ENCODE assay signal across 1 cellular context in the genomic region with DNA sequence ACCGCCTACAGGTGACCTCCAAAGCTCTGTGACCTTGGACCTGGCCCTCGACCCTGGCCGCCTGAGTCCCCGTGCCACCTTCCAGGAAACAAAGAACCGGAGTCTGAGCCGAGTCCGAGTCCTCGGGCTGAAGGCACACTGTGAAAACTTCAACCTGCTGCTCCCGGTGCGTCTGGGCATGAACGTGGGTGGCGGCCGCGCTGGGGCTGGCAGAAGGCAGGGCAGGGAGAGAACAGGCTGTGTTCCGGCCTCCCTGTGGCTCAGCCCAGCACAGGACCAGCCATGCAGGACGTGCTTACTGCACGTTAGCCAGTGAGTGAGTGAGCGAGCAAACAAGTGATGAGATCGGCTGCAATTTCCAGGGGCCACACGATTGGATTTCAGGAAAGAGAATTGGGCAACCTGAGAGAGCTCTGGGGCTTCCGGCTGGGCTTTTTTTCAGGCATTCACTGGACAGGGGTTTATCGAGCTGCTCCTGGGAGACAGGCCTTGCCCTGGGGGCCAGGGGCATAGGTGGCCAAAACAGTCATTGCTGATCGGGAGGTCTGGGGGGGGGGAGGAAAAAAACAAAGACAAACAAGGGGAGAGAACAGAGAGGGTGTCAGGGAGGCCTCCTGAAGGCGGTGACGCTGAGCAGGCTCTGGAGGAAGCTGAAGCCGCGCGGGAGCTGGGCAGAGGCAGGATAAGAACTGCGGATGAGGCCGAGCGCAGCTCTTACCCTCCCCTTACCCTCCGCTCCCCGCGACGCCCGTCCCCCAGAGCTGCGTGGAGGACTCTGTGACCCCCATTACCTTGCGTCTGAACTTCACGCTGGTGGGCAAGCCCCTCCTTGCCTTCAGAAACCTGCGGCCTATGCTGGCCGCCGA.
TF ChIP-seq lines count a peak whose summit lies in the region.

No MANE protein-coding gene starts in this region.

TF ChIP-seq in HepG2, 621 proteins besides CTCF, POLR2A, EP300 and RAD21 (continued from another document and continues in another):
- TF ChIP-seq, protein P1, sequence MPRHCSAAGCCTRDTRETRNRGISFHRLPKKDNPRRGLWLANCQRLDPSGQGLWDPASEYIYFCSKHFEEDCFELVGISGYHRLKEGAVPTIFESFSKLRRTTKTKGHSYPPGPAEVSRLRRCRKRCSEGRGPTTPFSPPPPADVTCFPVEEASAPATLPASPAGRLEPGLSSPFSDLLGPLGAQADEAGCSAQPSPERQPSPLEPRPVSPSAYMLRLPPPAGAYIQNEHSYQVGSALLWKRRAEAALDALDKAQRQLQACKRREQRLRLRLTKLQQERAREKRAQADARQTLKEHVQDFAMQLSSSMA (CRISPR knock-in tag; IDR thresholded peaks at IDR 0.05): no peak
- no peak for TF ChIP-seq ZNF83 (CRISPR knock-in tag; IDR thresholded peaks at IDR 0.05; ENCODE audit: borderline replicate concordance)
- TF ChIP-seq, protein P2, sequence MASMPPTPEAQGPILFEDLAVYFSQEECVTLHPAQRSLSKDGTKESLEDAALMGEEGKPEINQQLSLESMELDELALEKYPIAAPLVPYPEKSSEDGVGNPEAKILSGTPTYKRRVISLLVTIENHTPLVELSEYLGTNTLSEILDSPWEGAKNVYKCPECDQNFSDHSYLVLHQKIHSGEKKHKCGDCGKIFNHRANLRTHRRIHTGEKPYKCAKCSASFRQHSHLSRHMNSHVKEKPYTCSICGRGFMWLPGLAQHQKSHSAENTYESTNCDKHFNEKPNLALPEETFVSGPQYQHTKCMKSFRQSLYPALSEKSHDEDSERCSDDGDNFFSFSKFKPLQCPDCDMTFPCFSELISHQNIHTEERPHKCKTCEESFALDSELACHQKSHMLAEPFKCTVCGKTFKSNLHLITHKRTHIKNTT (CRISPR knock-in tag; IDR thresholded peaks at IDR 0.05): no peak
- no peak for TF ChIP-seq NR1H2 (CRISPR knock-in tag; IDR thresholded peaks at IDR 0.05; ENCODE audit: borderline replicate concordance, low read depth)
- no peak for TF ChIP-seq SP140L (CRISPR knock-in tag; IDR thresholded peaks at IDR 0.05; ENCODE audit: borderline replicate concordance)
- TF ChIP-seq REST (IDR thresholded peaks at IDR 0.05; ENCODE audit: borderline replicate concordance in 1 of 2, low read depth in 1 of 2, low read length in 2 of 2): no peak
- no peak for TF ChIP-seq NCOA2 (CRISPR knock-in tag; IDR thresholded peaks at IDR 0.05)
- TF ChIP-seq SIX4 (CRISPR knock-in tag; IDR thresholded peaks at IDR 0.05): no peak
- TF ChIP-seq RORA (CRISPR knock-in tag; IDR thresholded peaks at IDR 0.05): no peak
- TF ChIP-seq, protein P3, sequence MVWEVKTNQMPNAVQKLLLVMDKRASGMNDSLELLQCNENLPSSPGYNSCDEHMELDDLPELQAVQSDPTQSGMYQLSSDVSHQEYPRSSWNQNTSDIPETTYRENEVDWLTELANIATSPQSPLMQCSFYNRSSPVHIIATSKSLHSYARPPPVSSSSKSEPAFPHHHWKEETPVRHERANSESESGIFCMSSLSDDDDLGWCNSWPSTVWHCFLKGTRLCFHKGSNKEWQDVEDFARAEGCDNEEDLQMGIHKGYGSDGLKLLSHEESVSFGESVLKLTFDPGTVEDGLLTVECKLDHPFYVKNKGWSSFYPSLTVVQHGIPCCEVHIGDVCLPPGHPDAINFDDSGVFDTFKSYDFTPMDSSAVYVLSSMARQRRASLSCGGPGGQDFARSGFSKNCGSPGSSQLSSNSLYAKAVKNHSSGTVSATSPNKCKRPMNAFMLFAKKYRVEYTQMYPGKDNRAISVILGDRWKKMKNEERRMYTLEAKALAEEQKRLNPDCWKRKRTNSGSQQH (CRISPR knock-in tag; IDR thresholded peaks at IDR 0.05; ENCODE audit: low read depth): no peak
- no peak for TF ChIP-seq ZC3H4 (CRISPR knock-in tag; IDR thresholded peaks at IDR 0.05; ENCODE audit: borderline replicate concordance)
- TF ChIP-seq ZNF331 (CRISPR knock-in tag; IDR thresholded peaks at IDR 0.05): peak; percentile 11; the same call in 1 of the 2 replicates
- no peak for TF ChIP-seq ZBTB3 (CRISPR knock-in tag; IDR thresholded peaks at IDR 0.05; ENCODE audit: borderline replicate concordance, low read depth)
- no peak for TF ChIP-seq GPBP1L1 (CRISPR knock-in tag; IDR thresholded peaks at IDR 0.05)
- no peak for TF ChIP-seq ZNF704 (CRISPR knock-in tag; IDR thresholded peaks at IDR 0.05; ENCODE audit: borderline replicate concordance)
- TF ChIP-seq, protein P4, sequence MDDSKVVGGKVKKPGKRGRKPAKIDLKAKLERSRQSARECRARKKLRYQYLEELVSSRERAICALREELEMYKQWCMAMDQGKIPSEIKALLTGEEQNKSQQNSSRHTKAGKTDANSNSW (CRISPR knock-in tag; IDR thresholded peaks at IDR 0.05; ENCODE audit: borderline replicate concordance): no peak
- no peak for TF ChIP-seq TOPORS (CRISPR knock-in tag; IDR thresholded peaks at IDR 0.05)
- peak; percentile 64; the same call in 1 of the 2 replicates for TF ChIP-seq ETV5 (CRISPR knock-in tag; IDR thresholded peaks at IDR 0.05; ENCODE audit: borderline replicate concordance)
- TF ChIP-seq NFIC (IDR thresholded peaks at IDR 0.05; ENCODE audit: low read length): no peak
- peak; percentile 23; the same call in 1 of the 2 replicates for TF ChIP-seq THRA (CRISPR knock-in tag; IDR thresholded peaks at IDR 0.05; ENCODE audit: borderline replicate concordance)
- TF ChIP-seq ZNF598 (CRISPR knock-in tag; IDR thresholded peaks at IDR 0.05; ENCODE audit: borderline replicate concordance): no peak
- TF ChIP-seq, protein P5, sequence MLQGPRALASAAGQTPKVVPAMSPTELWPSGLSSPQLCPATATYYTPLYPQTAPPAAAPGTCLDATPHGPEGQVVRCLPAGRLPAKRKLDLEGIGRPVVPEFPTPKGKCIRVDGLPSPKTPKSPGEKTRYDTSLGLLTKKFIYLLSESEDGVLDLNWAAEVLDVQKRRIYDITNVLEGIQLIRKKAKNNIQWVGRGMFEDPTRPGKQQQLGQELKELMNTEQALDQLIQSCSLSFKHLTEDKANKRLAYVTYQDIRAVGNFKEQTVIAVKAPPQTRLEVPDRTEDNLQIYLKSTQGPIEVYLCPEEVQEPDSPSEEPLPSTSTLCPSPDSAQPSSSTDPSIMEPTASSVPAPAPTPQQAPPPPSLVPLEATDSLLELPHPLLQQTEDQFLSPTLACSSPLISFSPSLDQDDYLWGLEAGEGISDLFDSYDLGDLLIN (CRISPR knock-in tag; IDR thresholded peaks at IDR 0.05; ENCODE audit: borderline replicate concordance): no peak
- TF ChIP-seq CBX5 (CRISPR knock-in tag; IDR thresholded peaks at IDR 0.05; ENCODE audit: borderline replicate concordance): no peak
- no peak for TF ChIP-seq CHCHD3 (CRISPR knock-in tag; IDR thresholded peaks at IDR 0.05)
- TF ChIP-seq ZNF34 (CRISPR knock-in tag; IDR thresholded peaks at IDR 0.05; ENCODE audit: borderline replicate concordance): no peak
- TF ChIP-seq, protein P6, sequence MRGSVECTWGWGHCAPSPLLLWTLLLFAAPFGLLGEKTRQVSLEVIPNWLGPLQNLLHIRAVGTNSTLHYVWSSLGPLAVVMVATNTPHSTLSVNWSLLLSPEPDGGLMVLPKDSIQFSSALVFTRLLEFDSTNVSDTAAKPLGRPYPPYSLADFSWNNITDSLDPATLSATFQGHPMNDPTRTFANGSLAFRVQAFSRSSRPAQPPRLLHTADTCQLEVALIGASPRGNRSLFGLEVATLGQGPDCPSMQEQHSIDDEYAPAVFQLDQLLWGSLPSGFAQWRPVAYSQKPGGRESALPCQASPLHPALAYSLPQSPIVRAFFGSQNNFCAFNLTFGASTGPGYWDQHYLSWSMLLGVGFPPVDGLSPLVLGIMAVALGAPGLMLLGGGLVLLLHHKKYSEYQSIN (CRISPR knock-in tag; IDR thresholded peaks at IDR 0.05; ENCODE audit: borderline replicate concordance): no peak
- TF ChIP-seq, protein P7, sequence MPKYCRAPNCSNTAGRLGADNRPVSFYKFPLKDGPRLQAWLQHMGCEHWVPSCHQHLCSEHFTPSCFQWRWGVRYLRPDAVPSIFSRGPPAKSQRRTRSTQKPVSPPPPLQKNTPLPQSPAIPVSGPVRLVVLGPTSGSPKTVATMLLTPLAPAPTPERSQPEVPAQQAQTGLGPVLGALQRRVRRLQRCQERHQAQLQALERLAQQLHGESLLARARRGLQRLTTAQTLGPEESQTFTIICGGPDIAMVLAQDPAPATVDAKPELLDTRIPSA (CRISPR knock-in tag; IDR thresholded peaks at IDR 0.05; ENCODE audit: borderline replicate concordance): no peak
- TF ChIP-seq FOXM1 (CRISPR knock-in tag; IDR thresholded peaks at IDR 0.05): no peak
- no peak for TF ChIP-seq NCOA5 (CRISPR knock-in tag; IDR thresholded peaks at IDR 0.05)
- TF ChIP-seq SALL2 (CRISPR knock-in tag; IDR thresholded peaks at IDR 0.05): no peak
- no peak for TF ChIP-seq PHF5A (CRISPR knock-in tag; IDR thresholded peaks at IDR 0.05; ENCODE audit: low read depth, unreplicated experiment)
- no peak for TF ChIP-seq MIXL1 (CRISPR knock-in tag; IDR thresholded peaks at IDR 0.05)
- no peak for TF ChIP-seq TCF12 (IDR thresholded peaks at IDR 0.05)
- no peak for TF ChIP-seq TCF12 (CRISPR knock-in tag; IDR thresholded peaks at IDR 0.05)
- TF ChIP-seq, protein P8, sequence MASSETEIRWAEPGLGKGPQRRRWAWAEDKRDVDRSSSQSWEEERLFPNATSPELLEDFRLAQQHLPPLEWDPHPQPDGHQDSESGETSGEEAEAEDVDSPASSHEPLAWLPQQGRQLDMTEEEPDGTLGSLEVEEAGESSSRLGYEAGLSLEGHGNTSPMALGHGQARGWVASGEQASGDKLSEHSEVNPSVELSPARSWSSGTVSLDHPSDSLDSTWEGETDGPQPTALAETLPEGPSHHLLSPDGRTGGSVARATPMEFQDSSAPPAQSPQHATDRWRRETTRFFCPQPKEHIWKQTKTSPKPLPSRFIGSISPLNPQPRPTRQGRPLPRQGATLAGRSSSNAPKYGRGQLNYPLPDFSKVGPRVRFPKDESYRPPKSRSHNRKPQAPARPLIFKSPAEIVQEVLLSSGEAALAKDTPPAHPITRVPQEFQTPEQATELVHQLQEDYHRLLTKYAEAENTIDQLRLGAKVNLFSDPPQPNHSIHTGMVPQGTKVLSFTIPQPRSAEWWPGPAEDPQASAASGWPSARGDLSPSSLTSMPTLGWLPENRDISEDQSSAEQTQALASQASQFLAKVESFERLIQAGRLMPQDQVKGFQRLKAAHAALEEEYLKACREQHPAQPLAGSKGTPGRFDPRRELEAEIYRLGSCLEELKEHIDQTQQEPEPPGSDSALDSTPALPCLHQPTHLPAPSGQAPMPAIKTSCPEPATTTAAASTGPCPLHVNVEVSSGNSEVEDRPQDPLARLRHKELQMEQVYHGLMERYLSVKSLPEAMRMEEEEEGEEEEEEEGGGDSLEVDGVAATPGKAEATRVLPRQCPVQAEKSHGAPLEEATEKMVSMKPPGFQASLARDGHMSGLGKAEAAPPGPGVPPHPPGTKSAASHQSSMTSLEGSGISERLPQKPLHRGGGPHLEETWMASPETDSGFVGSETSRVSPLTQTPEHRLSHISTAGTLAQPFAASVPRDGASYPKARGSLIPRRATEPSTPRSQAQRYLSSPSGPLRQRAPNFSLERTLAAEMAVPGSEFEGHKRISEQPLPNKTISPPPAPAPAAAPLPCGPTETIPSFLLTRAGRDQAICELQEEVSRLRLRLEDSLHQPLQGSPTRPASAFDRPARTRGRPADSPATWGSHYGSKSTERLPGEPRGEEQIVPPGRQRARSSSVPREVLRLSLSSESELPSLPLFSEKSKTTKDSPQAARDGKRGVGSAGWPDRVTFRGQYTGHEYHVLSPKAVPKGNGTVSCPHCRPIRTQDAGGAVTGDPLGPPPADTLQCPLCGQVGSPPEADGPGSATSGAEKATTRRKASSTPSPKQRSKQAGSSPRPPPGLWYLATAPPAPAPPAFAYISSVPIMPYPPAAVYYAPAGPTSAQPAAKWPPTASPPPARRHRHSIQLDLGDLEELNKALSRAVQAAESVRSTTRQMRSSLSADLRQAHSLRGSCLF (CRISPR knock-in tag; IDR thresholded peaks at IDR 0.05; ENCODE audit: borderline replicate concordance): no peak
